10 cellular contexts compared by ENCODE assay signal in the genomic region with DNA sequence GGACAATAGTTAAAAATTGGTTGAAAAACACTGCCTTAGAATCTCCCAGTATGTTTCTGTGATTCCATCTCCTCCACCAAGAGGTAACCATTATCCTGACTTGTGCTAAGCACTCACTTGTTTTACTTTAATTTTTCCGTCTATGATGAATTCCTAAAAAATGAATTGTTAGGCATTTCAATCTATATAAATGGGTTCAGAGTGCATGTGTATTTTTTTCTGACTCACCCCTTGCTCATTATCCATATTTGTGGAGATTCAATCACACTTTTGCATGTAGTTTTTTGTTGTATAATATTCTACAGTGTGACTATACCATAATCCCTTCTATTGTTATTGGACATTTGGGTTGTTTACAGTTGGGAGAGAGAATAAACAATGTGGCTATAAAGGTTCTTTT. TPM values are rescaled to one million over a fixed set of nuclear protein-coding genes. Genes with fewer than 3 reads are reported as not detected.
DNase-seq lines count a peak whose midpoint lies in the region; ATAC-seq and TF ChIP-seq lines count a peak whose summit lies in the region.
"Had no signal": no experiment of that assay in that cellular context is flagged by ENCODE, and none has a peak within 500 bp of the region (broad histone marks: within the 10 kb centered on the region; RNA-seq: fewer than 3 reads in every experiment).

No MANE protein-coding gene starts in this region.

- H3K9me3 Mint-ChIP-seq in activated naive CD8-positive, alpha-beta T cell treated with anti-CD3 and anti-CD28 coated beads for 36 hours = no peaks in the 10 kb centered on the region
- H3K9me3 Mint-ChIP-seq in mesothelial cell of epicardium = no peaks in the 10 kb centered on the region

- ATAC-seq in HG03196 (IDR thresholded peaks at IDR 0.05; ENCODE audit: unreplicated experiment) = no peak

- no peaks in the 10 kb centered on the region for H3K27me3 ChIP-seq in BE2C

- H3K4me3 ChIP-seq in BE2C (ENCODE audit: low read depth, low read length) (peak overlapping the region; percentile 88), HFF-Myc (replicated peaks; ENCODE audit: low read depth, low read length) (peak overlapping the region; percentile 54)

- DNase-seq in BE2C (no peak), HFF-Myc (ENCODE audit: extremely low read depth, low read depth) (no peak), mesothelial cell of epicardium (ENCODE audit: low spot score in 2 of 2, unreplicated experiment in 2 of 2) (no peak), GM03348 (ENCODE audit: low spot score) (no peak), NCI-H1105 (lab: John Stamatoyannopoulos, UW) (no peak), activated gamma-delta T cell treated with Interleukin-2 at 50 U/mL for 16 hours (no peak)
- no peak for DNase-seq in activated naive CD8-positive, alpha-beta T cell treated with anti-CD3 and anti-CD28 coated beads for 36 hours
- DNase-seq: DMS79 treated with DMSO at 0.1 percent for 48 hours, NCI-H1048 had no signal

- no peaks in the 10 kb centered on the region for H3K36me3 ChIP-seq in BE2C

- peak overlapping the region; percentile 93 for H3K4me3 Mint-ChIP-seq in activated naive CD8-positive, alpha-beta T cell treated with anti-CD3 and anti-CD28 coated beads for 36 hours
- H3K4me3 Mint-ChIP-seq in mesothelial cell of epicardium = peak overlapping the region; percentile 48

- no peak for TF ChIP-seq CTCF in BE2C (IDR thresholded peaks at IDR 0.05; ENCODE audit: low read depth, low read length)
- no peak for TF ChIP-seq CTCF in HFF-Myc (IDR thresholded peaks at IDR 0.05; ENCODE audit: low read depth, low read length, missing control alignments)
- no peak for TF ChIP-seq CTCF in mesothelial cell of epicardium (IDR thresholded peaks at IDR 0.05; ENCODE audit: unreplicated experiment)

- H3K4me1 ChIP-seq in BE2C = no peaks in the 10 kb centered on the region

- no peaks in the 10 kb centered on the region for H3K27me3 Mint-ChIP-seq in activated naive CD8-positive, alpha-beta T cell treated with anti-CD3 and anti-CD28 coated beads for 36 hours
- no peaks in the 10 kb centered on the region for H3K27me3 Mint-ChIP-seq in mesothelial cell of epicardium (ENCODE audit: low read depth)

- peaks cover 35% of the 10 kb centered on the region for H3K4me1 Mint-ChIP-seq in activated naive CD8-positive, alpha-beta T cell treated with anti-CD3 and anti-CD28 coated beads for 36 hours
- H3K4me1 Mint-ChIP-seq in mesothelial cell of epicardium = peaks cover 31% of the 10 kb centered on the region

- no peaks in the 10 kb centered on the region for H3K36me3 Mint-ChIP-seq in activated naive CD8-positive, alpha-beta T cell treated with anti-CD3 and anti-CD28 coated beads for 36 hours
- no peaks in the 10 kb centered on the region for H3K36me3 Mint-ChIP-seq in mesothelial cell of epicardium

- H3K9me3 ChIP-seq in BE2C = no peaks in the 10 kb centered on the region

- peak overlapping the region; percentile 25 for H3K27ac Mint-ChIP-seq in activated naive CD8-positive, alpha-beta T cell treated with anti-CD3 and anti-CD28 coated beads for 36 hours
- no peak overlapping the region for H3K27ac Mint-ChIP-seq in mesothelial cell of epicardium

RNA-seq across cellular contexts. Expression of gene NDUFB3, which starts 1.3 kb away (rescaled TPM):
- 168 TPM for polyA plus RNA-seq in BE2C (2012; ENCODE audit: insufficient read depth, insufficient read length, low read depth)
- total RNA-seq in activated naive CD8-positive, alpha-beta T cell treated with anti-CD3 and anti-CD28 coated beads for 36 hours = 100 to 1,000 TPM; 139 to 146 TPM
- 50.7 to 55.4 TPM (median 53.3 TPM) in 3 replicates for total RNA-seq in mesothelial cell of epicardium

RNA-seq across cellular contexts. Expression of gene HYCC2, which starts 1.6 kb away (rescaled TPM):
- polyA plus RNA-seq in BE2C (2012; ENCODE audit: insufficient read depth, insufficient read length, low read depth) = 4.7 TPM
- 10 to 100 TPM; 22.6 to 25.3 TPM for total RNA-seq in activated naive CD8-positive, alpha-beta T cell treated with anti-CD3 and anti-CD28 coated beads for 36 hours
- 18.9 to 20.3 TPM (median 19.1 TPM) in 3 replicates for total RNA-seq in mesothelial cell of epicardium

RNA-seq across cellular contexts. Expression of gene CFLAR, which starts 42.9 kb away (rescaled TPM):
- 11.6 TPM for polyA plus RNA-seq in BE2C (2012; ENCODE audit: insufficient read depth, insufficient read length, low read depth)
- total RNA-seq in activated naive CD8-positive, alpha-beta T cell treated with anti-CD3 and anti-CD28 coated beads for 36 hours = 100 to 1,000 TPM; 190 to 198 TPM
- 37.0 to 43.9 TPM (median 40.8 TPM) in 3 replicates for total RNA-seq in mesothelial cell of epicardium
